Comparison of ENCODE assay signal across 31 cellular contexts in genomic region chr10:110176626-110177025, GRCh38. TPM values are rescaled to one million over a fixed set of nuclear protein-coding genes. Genes with fewer than 3 reads are reported as not detected.
A peak's percentile ranks its signal among the peaks of the same experiment; 100 is the strongest.
DNase-seq lines count a peak whose midpoint lies in the region; ATAC-seq and TF ChIP-seq lines count a peak whose summit lies in the region.
"Had no signal": no experiment of that assay in that cellular context is flagged by ENCODE, and none has a peak within 500 bp of the region (broad histone marks: within the 10 kb centered on the region; RNA-seq: fewer than 3 reads in every experiment).

No MANE protein-coding gene starts in this region.

- H3K27ac ChIP-seq in heart left ventricle, result peak overlapping the region; percentile 29 to 89 (median 66)
- H3K27ac ChIP-seq in thoracic aorta, result no peak overlapping the region
- no peak overlapping the region for H3K27ac ChIP-seq in CD8-positive, alpha-beta T cell (ENCODE audit: low read depth, low read length)
- H3K27ac ChIP-seq in upper lobe of right lung, result no peak overlapping the region
- H3K27ac ChIP-seq: breast epithelium, colonic mucosa, esophagus muscularis mucosa, hepatocyte, ovary, SJCRH30, upper lobe of left lung had no signal

- intact Hi-C loops in heart left ventricle (cut with DNase I), result loop anchor here in 2 of 10 donors (1.0 to 5.0 kb wide), 2 partner anchors 34 to 39 kb away; no protein-coding TSS in a partner anchor
- intact Hi-C loops in cardiac septum (cut with DNase I), result loop anchor here (2.0 kb wide), 1 partner anchor 30 kb away; the partner anchor contains the start of gene MXI1
- intact Hi-C loops in CD8-positive, alpha-beta T cell (cut with DNase I, micrococcal nuclease), result no loop called here
- intact Hi-C loops in upper lobe of right lung (cut with DNase I), result no loop called here

- TF ChIP-seq CTCF in heart left ventricle (IDR thresholded peaks at IDR 0.05) (peak in 1 of 12 donors; percentile 7), brain (conservative IDR thresholded peaks at IDR 0.05) (no peak), thoracic aorta (IDR thresholded peaks at IDR 0.05) (no peak), upper lobe of right lung (IDR thresholded peaks at IDR 0.05) (no peak)
- TF ChIP-seq CTCF in CD8-positive, alpha-beta T cell (IDR thresholded peaks at IDR 0.05), result no peak

- H3K4me1 ChIP-seq in heart left ventricle, result peaks cover 0 to 23% (median 14%) of the 10 kb centered on the region in 12 donors
- peaks cover 7% of the 10 kb centered on the region for H3K4me1 ChIP-seq in iPS-15b (ENCODE audit: control insufficient read depth, insufficient read depth, low read length)
- H3K4me1 ChIP-seq in thoracic aorta (ENCODE audit: control insufficient read depth in 1 of 2, low read depth in 2 of 2), result peaks cover 0 to 3% of the 10 kb centered on the region in 2 donors
- H3K4me1 ChIP-seq in CD8-positive, alpha-beta T cell (ENCODE audit: insufficient read depth, low read length), result peaks cover 3% of the 10 kb centered on the region
- no peaks in the 10 kb centered on the region for H3K4me1 ChIP-seq in upper lobe of right lung
- H3K4me1 ChIP-seq: breast epithelium, colonic mucosa, SJCRH30 had no signal

- H3K4me3 ChIP-seq in heart left ventricle (peak overlapping the region in 8 of 12 donors; percentile 6 to 22 (median 16)), iPS-15b (ENCODE audit: low read depth, low read length) (peak overlapping the region; percentile 37), thoracic aorta (peak overlapping the region; percentile 20), upper lobe of right lung (no peak overlapping the region)
- H3K4me3 ChIP-seq in CD8-positive, alpha-beta T cell (ENCODE audit: low read depth, low read length), result no peak overlapping the region
- H3K4me3 ChIP-seq: breast epithelium, colonic mucosa, esophagus muscularis mucosa, hepatocyte, ovary, SJCRH30, upper lobe of left lung had no signal

- 32 to 44% (median 35%) methylated on average over 7 of the region's 7 CpGs for WGBS in heart left ventricle, 4 donors

- H3K27me3 ChIP-seq in heart left ventricle (no peaks in the 10 kb centered on the region), iPS-15b (ENCODE audit: control insufficient read depth, insufficient read depth, low read length) (peaks cover 75% of the 10 kb centered on the region), thoracic aorta (replicated peaks; ENCODE audit: insufficient read depth) (no peaks in the 10 kb centered on the region), upper lobe of right lung (peaks cover 10% of the 10 kb centered on the region)
- peaks cover 6% of the 10 kb centered on the region for H3K27me3 ChIP-seq in CD8-positive, alpha-beta T cell (ENCODE audit: insufficient read depth, low read length)
- H3K27me3 ChIP-seq: breast epithelium, colonic mucosa, hepatocyte, ovary, SJCRH30, upper lobe of left lung had no signal

- peak overlapping the region; percentile 79 to 99 (median 85) for H3K27ac Mint-ChIP-seq in brain
- no peak overlapping the region for H3K27ac Mint-ChIP-seq in CD8-positive, alpha-beta T cell
- H3K27ac Mint-ChIP-seq: activated B cell treated with CpG ODN at 0.5 μM for 24 hours; activated naive CD4-positive, alpha-beta T cell treated with anti-CD3 and anti-CD28 coated beads for 36 hours; activated T-helper 1 cell treated with anti-CD3 and anti-CD28 coated beads, Interleukin-12 subunit alpha, Interleukin-12 subunit beta, Interleukin-2, Interleukin-4 antibody, amounts not matched to agents 30 ng/mL and 10 ng/mL and 1 ng/mL, durations not matched to agents 14 hours and 24 hours and 36 hours; IgD-negative memory B cell; naive thymus-derived CD8-positive, alpha-beta T cell had no signal

- no peak overlapping the region for H3K9ac ChIP-seq in iPS-15b (ENCODE audit: low read depth, low read length)

- POLR2A ChIA-PET in CD8-positive, alpha-beta T cell (lab: Charles Lee), result no interaction called here

- ATAC-seq in heart left ventricle, result peak in 3 of 4 donors; percentile 28 to 59 (median 52)
- ATAC-seq in thoracic aorta (ENCODE audit: insufficient number of reproducible peaks, low FRiP score, low read depth), result no peak
- ATAC-seq in CD8-positive, alpha-beta T cell, result no peak
- no peak for ATAC-seq in upper lobe of right lung
- ATAC-seq: naive thymus-derived CD8-positive, alpha-beta T cell; Panc1 had no signal

- CTCF ChIA-PET in CD8-positive, alpha-beta T cell (lab: Charles Lee), result no interaction called here

- peaks cover 0 to 2% (median 0%) of the 10 kb centered on the region in 5 experiments for H3K9me3 Mint-ChIP-seq in brain
- no peaks in the 10 kb centered on the region for H3K9me3 Mint-ChIP-seq in CD8-positive, alpha-beta T cell
- H3K9me3 Mint-ChIP-seq: activated B cell treated with CpG ODN at 0.5 μM for 24 hours; activated naive CD4-positive, alpha-beta T cell treated with anti-CD3 and anti-CD28 coated beads for 36 hours; activated T-helper 1 cell treated with anti-CD3 and anti-CD28 coated beads, Interleukin-12 subunit alpha, Interleukin-12 subunit beta, Interleukin-2, Interleukin-4 antibody, amounts not matched to agents 30 ng/mL and 10 ng/mL and 1 ng/mL, durations not matched to agents 14 hours and 24 hours and 36 hours; IgD-negative memory B cell; naive thymus-derived CD8-positive, alpha-beta T cell had no signal

- H3K36me3 Mint-ChIP-seq in brain, result no peaks in the 10 kb centered on the region
- H3K36me3 Mint-ChIP-seq in CD8-positive, alpha-beta T cell, result no peaks in the 10 kb centered on the region
- H3K36me3 Mint-ChIP-seq: IgD-negative memory B cell; naive thymus-derived CD8-positive, alpha-beta T cell had no signal

- peaks cover 46% of the 10 kb centered on the region for H3K4me1 Mint-ChIP-seq in brain
- H3K4me1 Mint-ChIP-seq in CD8-positive, alpha-beta T cell (ENCODE audit: low read depth), result peaks cover 6% of the 10 kb centered on the region

- no peaks in the 10 kb centered on the region for H3K27me3 Mint-ChIP-seq in brain
- H3K27me3 Mint-ChIP-seq in CD8-positive, alpha-beta T cell (ENCODE audit: low read depth), result peaks cover 50% of the 10 kb centered on the region

- no peak for TF ChIP-seq POLR2A in heart left ventricle (IDR thresholded peaks at IDR 0.05)

- DNase-seq in heart left ventricle (peak in 1 of 5 donors; percentile 21), cardiac septum (ENCODE audit: low spot score) (no peak), thoracic aorta (ENCODE audit: low spot score) (no peak), upper lobe of right lung (no peak), NCI-H2171 treated with DMSO at 0.1 percent for 48 hours (lab: John Stamatoyannopoulos, UW) (no peak)
- no peak for DNase-seq in CD8-positive, alpha-beta T cell
- DNase-seq: activated B cell treated with CpG ODN at 0.5 μM for 24 hours; activated naive CD4-positive, alpha-beta T cell treated with anti-CD3 and anti-CD28 coated beads for 36 hours; amniotic stem cell; C1 segment of cervical spinal cord; colonic mucosa; DND-41; foreskin melanocyte; midbrain; naive thymus-derived CD8-positive, alpha-beta T cell; NCI-H1092 treated with DMSO at 0.1 percent for 48 hours; NCI-H2029; NCI-H2227 treated with DMSO at 0.1 percent for 48 hours; NCI-H69; ovary; stimulated activated CD4-positive, alpha-beta T cell treated with anti-CD3 and anti-CD28 coated beads, Interleukin-4, amount 100 ng/mL, for 1 hour had no signal

- H3K9me3 ChIP-seq in heart left ventricle (no peaks in the 10 kb centered on the region), iPS-15b (ENCODE audit: control insufficient read depth, insufficient read depth, low read length) (no peaks in the 10 kb centered on the region), thoracic aorta (no peaks in the 10 kb centered on the region), upper lobe of right lung (no peaks in the 10 kb centered on the region)
- no peaks in the 10 kb centered on the region for H3K9me3 ChIP-seq in CD8-positive, alpha-beta T cell (ENCODE audit: low read length)
- H3K9me3 ChIP-seq: breast epithelium, colonic mucosa, esophagus muscularis mucosa, ovary, SJCRH30, upper lobe of left lung had no signal

- H3K36me3 ChIP-seq in heart left ventricle (no peaks in the 10 kb centered on the region), iPS-15b (ENCODE audit: control insufficient read depth, insufficient read depth, low read length) (no peaks in the 10 kb centered on the region), thoracic aorta (no peaks in the 10 kb centered on the region), upper lobe of right lung (no peaks in the 10 kb centered on the region)
- H3K36me3 ChIP-seq in CD8-positive, alpha-beta T cell (ENCODE audit: insufficient read depth, low read length), result no peaks in the 10 kb centered on the region
- H3K36me3 ChIP-seq: breast epithelium, colonic mucosa, esophagus muscularis mucosa, ovary, SJCRH30, upper lobe of left lung had no signal

- peak overlapping the region in 4 of 5 experiments; percentile 39 to 81 (median 57) for H3K4me3 Mint-ChIP-seq in brain
- no peak overlapping the region for H3K4me3 Mint-ChIP-seq in CD8-positive, alpha-beta T cell
- H3K4me3 Mint-ChIP-seq: activated naive CD4-positive, alpha-beta T cell treated with anti-CD3 and anti-CD28 coated beads for 36 hours; activated T-helper 1 cell treated with anti-CD3 and anti-CD28 coated beads, Interleukin-12 subunit alpha, Interleukin-12 subunit beta, Interleukin-2, Interleukin-4 antibody, amounts not matched to agents 30 ng/mL and 10 ng/mL and 1 ng/mL, durations not matched to agents 14 hours and 24 hours and 36 hours; IgD-negative memory B cell; naive thymus-derived CD8-positive, alpha-beta T cell had no signal

RNA-seq across cellular contexts. Expression of gene MXI1, which starts 30.8 kb away (rescaled TPM):
- total RNA-seq in heart left ventricle, result 10 to 100 TPM; 42.6 to 83.2 (median 61.6) TPM
- 10 to 100 TPM; 20.3 to 39.5 TPM for polyA plus RNA-seq in heart left ventricle
- total RNA-seq in cardiac septum, result 59.2 TPM
- 44.0 TPM for polyA plus RNA-seq in brain (ENCODE audit: insufficient read depth, low read depth, low replicate concordance)
- 10 to 100 TPM; 87.7 to 92.8 TPM for total RNA-seq in thoracic aorta
- 10 to 100 TPM; 55.3 to 57.0 TPM for total RNA-seq in CD8-positive, alpha-beta T cell
- 34.7 TPM for total RNA-seq in upper lobe of right lung

Comparison
In these comparisons a context has a peak if more than half of its experiments do, and no peak if none do; other contexts are left out.
1. ATAC-seq: peak in heart left ventricle (3 of 4); none in thoracic aorta (single experiment), CD8-positive, alpha-beta T cell (single experiment) and upper lobe of right lung (single experiment).
2. H3K27ac ChIP-seq: peak in heart left ventricle (12 of 12); none in thoracic aorta (0 of 2), CD8-positive, alpha-beta T cell (single experiment) and upper lobe of right lung (single experiment).
3. H3K4me3 ChIP-seq: peak in heart left ventricle (8 of 12), iPS-15b (single experiment) and thoracic aorta (single experiment); none in CD8-positive, alpha-beta T cell (single experiment) and upper lobe of right lung (single experiment).